19 cellular contexts compared by ENCODE assay signal in genomic region chr3:47491186-47491585, GRCh38.
"Had no signal": no experiment of that assay in that cellular context is flagged by ENCODE, and none has a peak within 500 bp of the region (broad histone marks: within the 10 kb centered on the region; RNA-seq: fewer than 3 reads in every experiment).

No MANE protein-coding gene starts in this region.

- H3K4me1 Mint-ChIP-seq: activated CD4-positive, alpha-beta T cell treated with anti-CD3 and anti-CD28 coated beads, Interleukin-2, amount 10 ng/mL, durations not matched to agents 24 days and 14 days; activated CD8-positive, alpha-beta memory T cell treated with anti-CD3 and anti-CD28 coated beads, Interleukin-2, amount 10 ng/mL, durations not matched to agents 7 days and 5 days; activated naive CD8-positive, alpha-beta T cell treated with anti-CD3 and anti-CD28 coated beads, Interleukin-2, amount 50 U/mL, for 24 hours had no signal

- H3K4me3 Mint-ChIP-seq: activated CD4-positive, alpha-beta T cell treated with anti-CD3 and anti-CD28 coated beads, Interleukin-2, amount 10 ng/mL, durations not matched to agents 24 days and 14 days; activated CD8-positive, alpha-beta memory T cell treated with anti-CD3 and anti-CD28 coated beads, Interleukin-2, amount 10 ng/mL, durations not matched to agents 7 days and 5 days; activated CD8-positive, alpha-beta T cell treated with anti-CD3 and anti-CD28 coated beads for 36 hours; activated naive CD8-positive, alpha-beta T cell treated with anti-CD3 and anti-CD28 coated beads, Interleukin-2, amount 50 U/mL, for 24 hours; stimulated activated memory B cell treated with anti-CD40 and anti-IgM and Interleukin-4, amounts not matched to agents 10 μg/mL and 1 μg/mL and 100 μg/mL, for 72 hours had no signal

- H3K27ac ChIP-seq: epithelial cell of prostate, heart right ventricle, stomach, suprapubic skin, tibial nerve had no signal

- H3K9me3 Mint-ChIP-seq: activated CD4-positive, alpha-beta T cell treated with anti-CD3 and anti-CD28 coated beads, Interleukin-2, amount 10 ng/mL, durations not matched to agents 24 days and 14 days; activated CD8-positive, alpha-beta T cell treated with anti-CD3 and anti-CD28 coated beads for 36 hours; activated naive CD8-positive, alpha-beta T cell treated with anti-CD3 and anti-CD28 coated beads, Interleukin-2, amount 50 U/mL, for 24 hours; stimulated activated memory B cell treated with anti-CD40 and anti-IgM and Interleukin-4, amounts not matched to agents 10 μg/mL and 1 μg/mL and 100 μg/mL, for 72 hours had no signal

- H3K27ac Mint-ChIP-seq: activated CD4-positive, alpha-beta T cell treated with anti-CD3 and anti-CD28 coated beads, Interleukin-2, amount 10 ng/mL, durations not matched to agents 24 days and 14 days; activated CD8-positive, alpha-beta memory T cell treated with anti-CD3 and anti-CD28 coated beads, Interleukin-2, amount 10 ng/mL, durations not matched to agents 7 days and 5 days; activated CD8-positive, alpha-beta T cell treated with anti-CD3 and anti-CD28 coated beads for 36 hours; activated naive CD8-positive, alpha-beta T cell treated with anti-CD3 and anti-CD28 coated beads, Interleukin-2, amount 50 U/mL, for 24 hours; stimulated activated memory B cell treated with anti-CD40 and anti-IgM and Interleukin-4, amounts not matched to agents 10 μg/mL and 1 μg/mL and 100 μg/mL, for 72 hours had no signal

- H3K4me1 ChIP-seq: heart right ventricle, stomach, suprapubic skin, tibial nerve had no signal

- H3K27me3 Mint-ChIP-seq: activated CD4-positive, alpha-beta T cell treated with anti-CD3 and anti-CD28 coated beads, Interleukin-2, amount 10 ng/mL, durations not matched to agents 24 days and 14 days; activated CD8-positive, alpha-beta memory T cell treated with anti-CD3 and anti-CD28 coated beads, Interleukin-2, amount 10 ng/mL, durations not matched to agents 7 days and 5 days; activated CD8-positive, alpha-beta T cell treated with anti-CD3 and anti-CD28 coated beads for 36 hours; activated naive CD8-positive, alpha-beta T cell treated with anti-CD3 and anti-CD28 coated beads, Interleukin-2, amount 50 U/mL, for 24 hours; stimulated activated memory B cell treated with anti-CD40 and anti-IgM and Interleukin-4, amounts not matched to agents 10 μg/mL and 1 μg/mL and 100 μg/mL, for 72 hours had no signal

- H3K4me3 ChIP-seq: heart right ventricle, stomach, suprapubic skin, tibial nerve had no signal

- DNase-seq: activated CD4-positive, alpha-beta T cell treated with anti-CD3 and anti-CD28 coated beads, Interleukin-2, amount 10 ng/mL, durations not matched to agents 24 days and 14 days; activated CD8-positive, alpha-beta memory T cell treated with anti-CD3 and anti-CD28 coated beads, Interleukin-2, amount 10 ng/mL, durations not matched to agents 7 days and 5 days; activated CD8-positive, alpha-beta T cell treated with anti-CD3 and anti-CD28 coated beads for 36 hours; activated effector memory CD4-positive, alpha-beta T cell treated with anti-CD3 and anti-CD28 coated beads, Interleukin-2, amount 50 U/mL, for 16 hours; activated naive CD4-positive, alpha-beta T cell treated with anti-CD3 and anti-CD28 coated beads, Interleukin-2, amount 50 U/mL, for 16 hours; activated naive CD8-positive, alpha-beta T cell treated with anti-CD3 and anti-CD28 coated beads, Interleukin-2, amount 50 U/mL, for 24 hours; activated T-cell treated with anti-CD3 and anti-CD28 coated beads for 4 hours; heart right ventricle; islet precursor cell; left cardiac atrium; occipital lobe; small intestine; stimulated activated CD4-positive, alpha-beta T cell treated with anti-CD3 and anti-CD28 coated beads, Interleukin-15, amount 100 ng/mL, for 24 hours; stomach had no signal

- H3K27me3 ChIP-seq: heart right ventricle, stomach, suprapubic skin, tibial nerve had no signal

- H3K9me3 ChIP-seq: heart right ventricle, stomach, suprapubic skin, tibial nerve had no signal

- ATAC-seq: activated CD8-positive, alpha-beta memory T cell treated with anti-CD3 and anti-CD28 coated beads, Interleukin-2, amount 10 ng/mL, durations not matched to agents 7 days and 5 days; activated CD8-positive, alpha-beta T cell treated with anti-CD3 and anti-CD28 coated beads for 36 hours; activated naive CD8-positive, alpha-beta T cell treated with anti-CD3 and anti-CD28 coated beads, Interleukin-2, amount 50 U/mL, for 24 hours; heart right ventricle; left cardiac atrium; sciatic nerve; stimulated activated memory B cell treated with anti-CD40 and anti-IgM and Interleukin-4, amounts not matched to agents 10 μg/mL and 1 μg/mL and 100 μg/mL, for 72 hours had no signal
